ENCODE assay signal across 1 cellular context in the genomic region with DNA sequence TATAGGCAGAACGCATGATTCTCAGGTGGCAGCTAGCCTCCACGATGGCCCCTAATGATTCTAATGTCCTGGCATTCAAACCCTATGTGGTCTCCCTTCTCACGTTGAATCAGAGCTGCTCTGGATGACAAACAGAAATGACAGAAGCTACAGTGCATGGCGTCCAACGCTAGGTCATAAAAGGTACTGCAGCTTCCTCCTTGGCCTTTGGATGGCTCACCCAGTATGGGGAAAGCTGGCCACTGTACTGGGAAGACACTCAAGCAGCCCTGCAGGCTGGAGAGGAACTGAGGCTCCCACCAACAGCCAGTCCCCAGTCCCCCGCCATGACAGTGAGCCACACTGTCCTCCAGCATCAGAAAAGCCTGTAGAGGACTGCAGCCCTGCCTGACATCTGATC.
TF ChIP-seq lines count a peak whose summit lies in the region.

No MANE protein-coding gene starts in this region.

TF ChIP-seq in HCT116, 20 proteins besides CTCF, POLR2A, EP300 and RAD21 (continued from another document):
- TF ChIP-seq REST (IDR thresholded peaks at IDR 0.05; ENCODE audit: low read depth), result no peak
- no peak for TF ChIP-seq YY1 (IDR thresholded peaks at IDR 0.05; ENCODE audit: extremely low read depth, insufficient replicate concordance, low read depth, low read length)
- TF ChIP-seq CBX3 (IDR thresholded peaks at IDR 0.05; ENCODE audit: low read depth), result no peak
